In the genomic region with DNA sequence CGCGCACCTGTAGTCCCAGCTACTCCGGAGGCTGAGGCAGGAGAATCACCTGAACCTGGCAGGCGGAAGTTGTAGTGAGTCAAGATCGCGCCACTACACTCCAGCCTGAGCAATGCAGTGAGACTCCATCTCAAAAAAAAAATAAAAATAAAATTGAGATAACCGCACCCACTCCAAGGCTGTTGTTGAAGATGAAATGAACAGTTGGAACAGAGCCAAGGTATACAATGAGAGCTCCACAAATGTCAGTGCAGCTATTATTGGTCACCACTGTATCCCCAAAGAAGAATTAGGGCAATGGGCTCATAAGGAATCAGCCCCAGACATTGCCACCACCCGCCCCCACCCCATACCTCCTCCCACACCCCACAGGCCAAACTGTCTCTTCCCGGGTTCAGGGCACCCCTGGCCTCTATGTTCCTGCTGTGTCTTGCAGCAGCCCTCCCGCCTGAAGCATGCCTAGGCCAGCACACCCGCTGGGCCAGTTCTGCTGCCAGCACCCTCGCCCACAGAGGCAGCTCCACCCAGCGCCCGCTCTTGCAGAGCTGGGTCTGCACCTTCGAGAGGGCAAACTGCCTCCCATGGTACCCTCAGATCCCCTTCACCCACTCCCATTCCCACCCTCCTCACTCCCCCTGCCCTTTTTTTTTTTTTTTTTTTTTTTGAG, we compare ENCODE assay signal across 1 cellular context.
TF ChIP-seq lines count a peak whose summit lies in the region.

No MANE protein-coding gene starts in this region.

TF ChIP-seq in HepG2, 621 proteins besides CTCF, POLR2A, EP300 and RAD21:
- TF ChIP-seq ZKSCAN8 (CRISPR knock-in tag; IDR thresholded peaks at IDR 0.05; ENCODE audit: borderline replicate concordance) (peak; percentile 80), CBX1 (IDR thresholded peaks at IDR 0.05; ENCODE audit: low read depth) (no peak), ZNF350 (CRISPR knock-in tag; IDR thresholded peaks at IDR 0.05; ENCODE audit: borderline replicate concordance, low read depth) (no peak), ZNF772 (CRISPR knock-in tag; IDR thresholded peaks at IDR 0.05) (no peak)
TF ChIP-seq in HepG2: peak in this region for 1.
